In the genomic region with DNA sequence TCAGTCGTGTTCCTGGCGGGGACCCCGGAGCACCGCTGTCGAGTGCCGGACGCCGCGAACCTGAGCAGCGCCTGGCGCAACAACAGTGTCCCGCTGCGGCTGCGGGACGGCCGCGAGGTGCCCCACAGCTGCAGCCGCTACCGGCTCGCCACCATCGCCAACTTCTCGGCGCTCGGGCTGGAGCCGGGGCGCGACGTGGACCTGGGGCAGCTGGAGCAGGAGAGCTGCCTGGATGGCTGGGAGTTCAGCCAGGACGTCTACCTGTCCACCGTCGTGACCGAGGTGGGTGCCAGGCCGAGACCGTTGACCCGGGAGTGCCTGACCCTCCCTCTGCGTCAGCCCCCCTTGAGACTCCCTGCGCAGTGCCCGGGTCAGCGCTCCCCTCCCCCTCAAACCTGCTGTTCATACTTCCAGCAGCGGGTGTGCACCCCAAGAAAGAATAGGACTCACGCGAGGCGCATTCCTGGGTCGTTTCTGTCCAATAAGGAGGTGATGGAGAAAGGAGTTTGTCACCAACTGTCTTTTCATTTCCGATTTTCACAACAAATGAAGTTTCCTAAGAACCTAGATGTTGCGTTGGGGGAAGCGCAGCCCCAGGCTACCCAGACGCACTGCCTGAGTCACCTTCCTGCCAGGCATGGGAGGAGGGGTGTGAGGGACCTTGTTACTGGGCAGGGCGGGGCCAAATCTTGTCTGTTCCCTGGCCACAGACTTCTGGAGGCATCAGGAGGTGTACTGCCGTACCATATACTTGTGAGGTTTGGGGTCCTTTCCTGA, we compare ENCODE assay signal across 1 cellular context.
TF ChIP-seq lines count a peak whose summit lies in the region.

No MANE protein-coding gene starts in this region.

TF ChIP-seq in IMR-90, 13 proteins besides CTCF, POLR2A, EP300 and RAD21 (continued from another document):
- peak; percentile 84; the same call in 1 of the 2 replicates for TF ChIP-seq CHD1 (IDR thresholded peaks at IDR 0.05; ENCODE audit: low read depth, low read length)
